ENCODE assay signal across 11 cellular contexts in the genomic region with DNA sequence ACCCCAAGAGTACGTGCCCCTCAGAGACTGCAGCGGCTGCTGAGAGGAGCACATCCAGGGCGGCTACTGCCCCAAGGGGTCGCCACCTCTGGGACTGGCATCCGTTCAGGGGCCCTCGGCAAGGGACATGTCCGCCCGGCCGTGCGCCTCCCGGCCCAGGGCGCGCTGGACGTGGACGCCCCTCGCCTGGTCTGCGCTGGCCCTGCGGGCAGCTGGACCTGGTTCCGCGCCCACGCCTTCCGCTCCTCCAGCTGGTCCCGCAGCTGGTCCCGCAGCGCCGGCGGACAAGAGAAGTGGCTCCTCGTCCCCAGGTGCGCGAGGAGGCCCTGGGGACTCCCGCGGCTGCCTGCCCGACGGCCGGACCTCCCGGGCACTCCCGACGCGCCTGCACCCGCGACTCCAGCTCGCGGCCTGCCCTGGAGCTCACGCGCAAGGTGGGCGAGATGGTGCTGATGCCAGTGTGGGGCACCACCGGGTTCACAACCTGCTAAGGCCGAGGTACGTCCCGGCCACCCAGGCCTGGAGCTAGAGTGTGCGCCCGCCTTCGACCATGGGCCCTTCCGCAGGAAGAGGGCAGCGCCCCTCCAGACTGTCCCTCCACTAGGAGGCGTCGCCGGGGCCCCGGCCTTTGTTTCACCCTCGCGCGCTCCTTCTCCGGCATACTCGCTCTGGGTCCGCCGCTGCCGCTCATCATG. TPM values are rescaled to one million over a fixed set of nuclear protein-coding genes. Genes with fewer than 3 reads are reported as not detected.
DNase-seq lines count a peak whose midpoint lies in the region; ATAC-seq and TF ChIP-seq lines count a peak whose summit lies in the region.
"Had no signal": no experiment of that assay in that cellular context is flagged by ENCODE, and none has a peak within 500 bp of the region (broad histone marks: within the 10 kb centered on the region; RNA-seq: fewer than 3 reads in every experiment).

No MANE protein-coding gene starts in this region.

- ATAC-seq in natural killer cell treated with Interleukin-12 subunit alpha and Interleukin-12 subunit beta and Interleukin-15 and Interleukin-18, amount 100 ng/mL, for 72 hours, result peak; percentile 39 to 65
- ATAC-seq in HG03469 (IDR thresholded peaks at IDR 0.05; ENCODE audit: unreplicated experiment), result no peak

- H3K4me1 Mint-ChIP-seq in activated naive CD4-positive, alpha-beta T cell treated with anti-CD3 and anti-CD28 coated beads, Interleukin-2, amount 10 ng/mL, durations not matched to agents 7 days and 5 days, result peaks cover 2% of the 10 kb centered on the region
- peaks cover 0 to 3% of the 10 kb centered on the region in 2 donors for H3K4me1 Mint-ChIP-seq in natural killer cell treated with Interleukin-12 subunit alpha and Interleukin-12 subunit beta and Interleukin-15 and Interleukin-18, amount 100 ng/mL, for 72 hours (ENCODE audit: low read depth in 2 of 2)
- H3K4me1 Mint-ChIP-seq: nephron progenitor cell had no signal

- peak; percentile 21 for DNase-seq in activated naive CD4-positive, alpha-beta T cell treated with anti-CD3 and anti-CD28 coated beads, Interleukin-2, amount 10 ng/mL, durations not matched to agents 7 days and 5 days
- DNase-seq in activated naive CD4-positive, alpha-beta T cell treated with anti-CD3 and anti-CD28 coated beads, Interleukin-2, amount 50 U/mL, for 16 hours, result no peak
- peak; percentile 17 to 46 for DNase-seq in erythroblast (lab: John Stamatoyannopoulos, UW)
- no peak for DNase-seq in natural killer cell treated with Interleukin-12 subunit alpha and Interleukin-12 subunit beta and Interleukin-15 and Interleukin-18, amount 100 ng/mL, for 72 hours (ENCODE audit: low spot score)
- no peak for DNase-seq in NCI-H2107 treated with DMSO at 0.1 percent for 48 hours (lab: John Stamatoyannopoulos, UW; ENCODE audit: unreplicated experiment)
- no peak for DNase-seq in HK-2 (ENCODE audit: unreplicated experiment)
- DNase-seq in T-helper 2 cell, result no peak
- DNase-seq: nephron progenitor cell, SJCRH30 had no signal

- TF ChIP-seq POLR2A in erythroblast (IDR thresholded peaks at IDR 0.05; ENCODE audit: low read length), result no peak

- H3K27ac Mint-ChIP-seq in activated naive CD4-positive, alpha-beta T cell treated with anti-CD3 and anti-CD28 coated beads, Interleukin-2, amount 10 ng/mL, durations not matched to agents 7 days and 5 days, result no peak overlapping the region
- no peak overlapping the region for H3K27ac Mint-ChIP-seq in natural killer cell treated with Interleukin-12 subunit alpha and Interleukin-12 subunit beta and Interleukin-15 and Interleukin-18, amount 100 ng/mL, for 72 hours
- H3K27ac Mint-ChIP-seq: nephron progenitor cell had no signal

- peaks cover 7% of the 10 kb centered on the region for H3K9me3 Mint-ChIP-seq in activated naive CD4-positive, alpha-beta T cell treated with anti-CD3 and anti-CD28 coated beads, Interleukin-2, amount 10 ng/mL, durations not matched to agents 7 days and 5 days
- H3K9me3 Mint-ChIP-seq in natural killer cell treated with Interleukin-12 subunit alpha and Interleukin-12 subunit beta and Interleukin-15 and Interleukin-18, amount 100 ng/mL, for 72 hours, result peaks cover 5% of the 10 kb centered on the region

- H3K4me3 Mint-ChIP-seq in activated naive CD4-positive, alpha-beta T cell treated with anti-CD3 and anti-CD28 coated beads, Interleukin-2, amount 10 ng/mL, durations not matched to agents 7 days and 5 days, result no peak overlapping the region
- H3K4me3 Mint-ChIP-seq in natural killer cell treated with Interleukin-12 subunit alpha and Interleukin-12 subunit beta and Interleukin-15 and Interleukin-18, amount 100 ng/mL, for 72 hours, result no peak overlapping the region
- H3K4me3 Mint-ChIP-seq: nephron progenitor cell had no signal

- H3K36me3 Mint-ChIP-seq in activated naive CD4-positive, alpha-beta T cell treated with anti-CD3 and anti-CD28 coated beads, Interleukin-2, amount 10 ng/mL, durations not matched to agents 7 days and 5 days, result peaks cover 5% of the 10 kb centered on the region
- H3K36me3 Mint-ChIP-seq in natural killer cell treated with Interleukin-12 subunit alpha and Interleukin-12 subunit beta and Interleukin-15 and Interleukin-18, amount 100 ng/mL, for 72 hours, result peaks cover 6% of the 10 kb centered on the region

- CTCF ChIA-PET in activated naive CD4-positive, alpha-beta T cell treated with anti-CD3 and anti-CD28 coated beads, Interleukin-2, amount 10 ng/mL, durations not matched to agents 7 days and 5 days (lab: Charles Lee), result interaction anchor here (0.6 to 1.8 kb wide), 5 partner anchors 16 to 201 kb away, joined by 4 to 9 read pairs (median 4); no protein-coding TSS in a partner anchor

- peaks cover 52% of the 10 kb centered on the region for H3K27me3 Mint-ChIP-seq in activated naive CD4-positive, alpha-beta T cell treated with anti-CD3 and anti-CD28 coated beads, Interleukin-2, amount 10 ng/mL, durations not matched to agents 7 days and 5 days
- peaks cover 9 to 13% of the 10 kb centered on the region in 2 donors for H3K27me3 Mint-ChIP-seq in natural killer cell treated with Interleukin-12 subunit alpha and Interleukin-12 subunit beta and Interleukin-15 and Interleukin-18, amount 100 ng/mL, for 72 hours

RNA-seq across cellular contexts. Expression of gene GP9, which starts 14.4 kb away (rescaled TPM):
- under 1 TPM in 1 of 2 donors, not detected in 1; 0.45 TPM for total RNA-seq in natural killer cell treated with Interleukin-12 subunit alpha and Interleukin-12 subunit beta and Interleukin-15 and Interleukin-18, amount 100 ng/mL, for 72 hours
- total RNA-seq: HT1080, SJCRH30 had no signal

RNA-seq across cellular contexts. Expression of gene EFCC1, which starts 45.1 kb away (rescaled TPM):
- total RNA-seq in natural killer cell treated with Interleukin-12 subunit alpha and Interleukin-12 subunit beta and Interleukin-15 and Interleukin-18, amount 100 ng/mL, for 72 hours, result under 1 TPM in 1 of 2 donors, not detected in 1; 0.21 TPM
- total RNA-seq: HT1080 had no signal

RNA-seq across cellular contexts. Expression of gene CFAP92, which starts 52.3 kb away (rescaled TPM):
- under 1 TPM in 1 of 2 donors, not detected in 1; 0.50 TPM for total RNA-seq in natural killer cell treated with Interleukin-12 subunit alpha and Interleukin-12 subunit beta and Interleukin-15 and Interleukin-18, amount 100 ng/mL, for 72 hours
- total RNA-seq: HT1080 had no signal

Comparison
In these comparisons a context has a peak if more than half of its experiments do, and no peak if none do; other contexts are left out.
1. DNase-seq: peak in activated naive CD4-positive, alpha-beta T cell treated with anti-CD3 and anti-CD28 coated beads, Interleukin-2, amount 10 ng/mL, durations not matched to agents 7 days and 5 days (single experiment) and erythroblast (2 of 2); none in activated naive CD4-positive, alpha-beta T cell treated with anti-CD3 and anti-CD28 coated beads, Interleukin-2, amount 50 U/mL, for 16 hours (single experiment), natural killer cell treated with Interleukin-12 subunit alpha and Interleukin-12 subunit beta and Interleukin-15 and Interleukin-18, amount 100 ng/mL, for 72 hours (single experiment), NCI-H2107 treated with DMSO at 0.1 percent for 48 hours (single experiment), HK-2 (single experiment) and T-helper 2 cell (0 of 5).